Comparison of ENCODE assay signal across 8 cellular contexts in the genomic region with DNA sequence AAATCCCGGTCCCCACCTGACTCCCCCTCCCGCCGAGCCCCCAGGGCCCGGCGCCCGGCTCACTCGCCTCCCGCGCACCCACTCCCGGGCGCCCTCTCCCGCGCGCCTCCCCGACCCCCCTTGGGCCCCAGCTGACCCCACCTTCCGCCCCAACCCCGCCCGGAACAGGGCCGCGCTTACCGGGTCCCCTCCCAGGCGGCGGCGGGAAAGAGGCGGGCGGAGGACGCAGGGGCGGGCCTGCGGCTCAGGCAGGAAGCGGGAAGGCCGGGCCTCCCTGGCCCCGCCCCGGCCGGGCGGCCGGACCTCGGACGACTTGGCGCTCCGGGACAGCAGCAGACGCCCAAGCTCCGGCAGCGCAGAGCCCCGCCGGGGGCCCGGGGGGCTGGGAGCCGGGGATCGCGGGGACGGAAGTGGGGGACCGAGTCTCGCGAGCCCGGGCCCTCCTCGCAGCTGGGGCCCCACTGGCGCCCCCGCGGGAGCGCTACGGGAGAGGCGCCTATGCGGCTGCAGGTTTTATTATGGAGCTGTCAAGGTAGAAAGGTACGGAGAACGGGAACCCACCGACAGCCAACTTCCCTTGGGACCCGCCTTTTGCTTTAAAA. TPM values are rescaled to one million over a fixed set of nuclear protein-coding genes. Genes with fewer than 3 reads are reported as not detected.
DNase-seq lines count a peak whose midpoint lies in the region; ATAC-seq and TF ChIP-seq lines count a peak whose summit lies in the region.

Gene SLC41A3, minus strand, starts transcription at position 212 of the 602 bp plus-strand sequence. CDS start 15,905 bp downstream, outside the sequence.

- no peaks in the 10 kb centered on the region for H3K36me3 ChIP-seq in rectal smooth muscle tissue (ENCODE audit: control insufficient read depth, insufficient read depth, low read length)
- no peaks in the 10 kb centered on the region for H3K36me3 ChIP-seq in uterus

- H3K27me3 ChIP-seq in right cardiac atrium (ENCODE audit: control insufficient read depth, insufficient read depth) (no peaks in the 10 kb centered on the region), rectal smooth muscle tissue (ENCODE audit: control insufficient read depth, insufficient read depth, low read length) (no peaks in the 10 kb centered on the region), uterus (no peaks in the 10 kb centered on the region)

- peak; percentile 90 for DNase-seq in NCI-H146 treated with DMSO at 0.1 percent for 48 hours (lab: John Stamatoyannopoulos, UW; ENCODE audit: unreplicated experiment)
- peak in 57 of 58 donors; percentile 22 to 90 (median 77) for DNase-seq in anterior cingulate cortex (lab: John Stamatoyannopoulos, UW)
- DNase-seq in right cardiac atrium, result peak; percentile 93 to 97 (median 97)
- peak; percentile 87 to 91 for DNase-seq in uterus

- H3K4me3 ChIP-seq in right cardiac atrium (ENCODE audit: low read length) (peak within 1 kb of the TSS; percentile 89), rectal smooth muscle tissue (ENCODE audit: low read length) (peak within 1 kb of the TSS; percentile 84), uterus (peak within 1 kb of the TSS; percentile 69 to 82)

- peak; percentile 96 for ATAC-seq in GM18498 (IDR thresholded peaks at IDR 0.05; ENCODE audit: unreplicated experiment)
- peak; percentile 95 for ATAC-seq in HG02870 (IDR thresholded peaks at IDR 0.05; ENCODE audit: unreplicated experiment)
- peak; percentile 99 for ATAC-seq in right cardiac atrium

- intact Hi-C loops in T-helper 2 cell treated with Interferon-gamma antibody and Interleukin-4, amounts not matched to agents 100 ng/mL and 5 ng/mL, for 36 hours (cut with micrococcal nuclease), result loop anchor here (1.0 to 10.0 kb wide), 8 partner anchors 93 to 1588 kb away; partner anchors contain the start of genes ABTB1, KLF15, MCM2 and OSBPL11
- intact Hi-C loops in right cardiac atrium (cut with DNase I) (loop anchor here in 1 of 4 donors (5.0 kb wide), 1 partner anchor 92 kb away; no protein-coding TSS in a partner anchor), uterus (cut with DNase I; ENCODE audit: low total_unique reads) (no loop called here)

- H3K27ac ChIP-seq in right cardiac atrium (ENCODE audit: low read length) (peak within 1 kb of the TSS; percentile 38), rectal smooth muscle tissue (ENCODE audit: low read depth, low read length) (peak within 1 kb of the TSS; percentile 75), uterus (peak within 1 kb of the TSS; percentile 92 to 93)

- H3K9me3 ChIP-seq in right cardiac atrium (ENCODE audit: control insufficient read depth, low read length) (no peaks in the 10 kb centered on the region), uterus (no peaks in the 10 kb centered on the region)

- H3K9ac ChIP-seq in rectal smooth muscle tissue (ENCODE audit: low read length), result peak within 1 kb of the TSS; percentile 62

- H3K4me1 ChIP-seq in right cardiac atrium (ENCODE audit: control insufficient read depth, insufficient read depth, low read length) (no peaks in the 10 kb centered on the region), rectal smooth muscle tissue (ENCODE audit: control insufficient read depth, insufficient read depth, low read length) (peaks cover 7% of the 10 kb centered on the region), uterus (peaks cover 0 to 5% of the 10 kb centered on the region in 2 donors)

- peak in 3 of 4 experiments; percentile 10 to 70 (median 44) for TF ChIP-seq CTCF in uterus (IDR thresholded peaks at IDR 0.05)

- WGBS in right cardiac atrium, result under 1% methylated on average over 66 of the region's 66 CpGs

- TF ChIP-seq POLR2A in uterus (IDR thresholded peaks at IDR 0.05), result peak; percentile 47 to 79

RNA-seq across cellular contexts. Expression of gene SLC41A3, which starts in this region (rescaled TPM):
- total RNA-seq in T-helper 2 cell treated with Interferon-gamma antibody and Interleukin-4, amounts not matched to agents 100 ng/mL and 5 ng/mL, for 36 hours, result 20.6 and 25.1 TPM in 2 replicates
- total RNA-seq in right cardiac atrium, result 10 to 100 TPM; 30.9 to 38.9 (median 37.0) TPM
- 25.6 TPM for polyA plus RNA-seq in right cardiac atrium
- 10 to 100 TPM; 65.9 to 94.9 (median 77.4) TPM for total RNA-seq in uterus

Comparison
In these comparisons a context has a peak if more than half of its experiments do, and no peak if none do; other contexts are left out.
1. Peak in every context shown above with its lines: DNase-seq, ATAC-seq, H3K4me3 ChIP-seq and H3K27ac ChIP-seq.
2. H3K27ac ChIP-seq: peak in every context shown above with its lines; median percentile 92 in uterus; 75 in rectal smooth muscle tissue; 38 in right cardiac atrium.